In the genomic region with DNA sequence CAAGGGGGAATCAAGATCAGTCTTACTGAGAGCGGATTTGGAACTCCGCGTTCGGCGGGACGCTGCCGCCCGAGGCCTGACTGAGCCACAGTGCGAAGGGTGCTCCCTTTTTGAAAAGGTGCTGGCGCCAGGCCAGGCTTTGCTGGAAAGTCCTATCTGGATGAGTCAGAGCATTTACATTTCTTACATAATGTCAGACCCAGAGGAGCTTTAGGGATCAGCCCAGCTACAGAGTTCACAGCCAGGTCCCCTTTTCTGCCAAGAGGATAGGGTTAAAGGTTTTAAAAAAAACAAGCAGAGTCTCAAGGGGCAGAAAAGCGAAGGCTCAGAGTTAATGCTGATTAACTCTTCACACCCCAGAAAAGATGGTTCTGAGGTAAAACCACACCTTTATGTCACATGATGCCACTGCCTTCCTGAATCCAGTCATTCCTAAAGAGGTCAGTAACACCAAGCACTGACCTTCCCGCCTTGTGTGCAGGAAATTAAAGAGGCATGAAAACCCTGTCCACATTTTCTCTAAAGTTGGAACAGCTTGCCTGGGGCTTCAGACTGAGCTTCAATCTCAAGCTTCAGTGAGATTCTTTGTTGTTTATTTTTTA, we compare ENCODE assay signal across 8 cellular contexts. TPM values are rescaled to one million over a fixed set of nuclear protein-coding genes. Genes with fewer than 3 reads are reported as not detected.
DNase-seq lines count a peak whose midpoint lies in the region; ATAC-seq and TF ChIP-seq lines count a peak whose summit lies in the region.

No MANE protein-coding gene starts in this region.

- H3K27ac Mint-ChIP-seq in nephron, result peak overlapping the region; percentile 88 to 92 (median 90)

- no peaks in the 10 kb centered on the region for H3K36me3 Mint-ChIP-seq in nephron (ENCODE audit: low read depth)

- H3K79me2 ChIP-seq in ACC112 (ENCODE audit: control insufficient read depth, insufficient read depth, low read length, unreplicated experiment), result no peaks in the 10 kb centered on the region

- no peaks in the 10 kb centered on the region for H3K27me3 ChIP-seq in ACC112 (ENCODE audit: insufficient read depth, low read length)
- H3K27me3 ChIP-seq in thymus (ENCODE audit: control insufficient read depth, insufficient read depth), result peaks cover 2% of the 10 kb centered on the region

- peak overlapping the region; percentile 43 for H2AFZ ChIP-seq in ACC112 (ENCODE audit: low read length, unreplicated experiment)

- ATAC-seq in GM18867 (IDR thresholded peaks at IDR 0.05; ENCODE audit: unreplicated experiment), result peak; percentile 56
- ATAC-seq in HG03280 (IDR thresholded peaks at IDR 0.05; ENCODE audit: unreplicated experiment), result peak; percentile 38

- H3K4me1 ChIP-seq in ACC112 (ENCODE audit: control insufficient read depth, insufficient read depth, low read length, unreplicated experiment) (peaks cover 25% of the 10 kb centered on the region), thymus (ENCODE audit: control insufficient read depth, insufficient read depth, low read length) (peaks cover 4% of the 10 kb centered on the region)

- 47% methylated on average over 12 of the region's 12 CpGs for WGBS in thymus

- H3K4me3 ChIP-seq in ACC112 (ENCODE audit: low read depth, low read length) (peak overlapping the region; percentile 72), thymus (ENCODE audit: low read length) (peak overlapping the region; percentile 42)

- H3K27ac ChIP-seq in ACC112 (ENCODE audit: low read depth, low read length) (peak overlapping the region; percentile 73), thymus (ENCODE audit: low read depth) (peak overlapping the region; percentile 80)

- TF ChIP-seq CTCF in nephron (IDR thresholded peaks at IDR 0.05; ENCODE audit: unreplicated experiment in 3 of 3), result no peak

- peaks cover 38% of the 10 kb centered on the region for H3K4me1 Mint-ChIP-seq in nephron

- peak overlapping the region; percentile 81 to 83 (median 81) for H3K4me3 Mint-ChIP-seq in nephron

- DNase-seq in NOMO-1 (lab: John Stamatoyannopoulos, UW; ENCODE audit: unreplicated experiment in 2 of 2) (peak; percentile 34 to 70), fibroblast of gingiva (ENCODE audit: low read depth) (peak; percentile 24)
- peak; percentile 59 for DNase-seq in activated T-cell treated with anti-CD3 and anti-CD28 coated beads, Interleukin-2, amount 50 U/mL, for 1 hour

- no peaks in the 10 kb centered on the region for H3K9me3 Mint-ChIP-seq in nephron

- H3K27me3 Mint-ChIP-seq in nephron (ENCODE audit: low read depth), result peaks cover 2% of the 10 kb centered on the region

- H3K36me3 ChIP-seq in ACC112 (ENCODE audit: insufficient read depth, low read length) (no peaks in the 10 kb centered on the region), thymus (ENCODE audit: control insufficient read depth, insufficient read depth) (no peaks in the 10 kb centered on the region)

- no peaks in the 10 kb centered on the region for H3K9me3 ChIP-seq in thymus (ENCODE audit: control insufficient read depth)

RNA-seq across cellular contexts. Expression of a gene that starts 11.7 kb away (rescaled TPM):
- 7.6 TPM for polyA plus RNA-seq in thymus

RNA-seq across cellular contexts. Expression of a gene that starts 22.9 kb away (rescaled TPM):
- polyA plus RNA-seq in thymus, result 4.1 TPM

Comparison
In these comparisons a context has a peak if more than half of its experiments do, and no peak if none do; other contexts are left out.
1. Peak in every context shown above with its lines: DNase-seq, ATAC-seq, H3K4me3 ChIP-seq and H3K27ac ChIP-seq.